In genomic region chr16:27450836-27451341, GRCh38 we compare ENCODE assay signal across 10 cellular contexts. TPM values are rescaled to one million over a fixed set of nuclear protein-coding genes. Genes with fewer than 3 reads are reported as not detected.
DNase-seq lines count a peak whose midpoint lies in the region; ATAC-seq lines count a peak whose summit lies in the region.
"Had no signal": no experiment of that assay in that cellular context is flagged by ENCODE, and none has a peak within 500 bp of the region (broad histone marks: within the 10 kb centered on the region; RNA-seq: fewer than 3 reads in every experiment).

No MANE protein-coding gene starts in this region.

- ATAC-seq in activated T-cell treated with anti-CD3 and anti-CD28 coated beads, Interleukin-2, amount 50 U/mL, for 4 hours = no peak
- ATAC-seq in HG03066 (IDR thresholded peaks at IDR 0.05; ENCODE audit: low read depth, unreplicated experiment) = peak; percentile 44
- peak; percentile 31 for ATAC-seq in activated T-helper 17 cell treated with anti-CD3 and anti-CD28 coated beads, Interleukin-2, amount 50 U/mL, for 72 hours (replicated peaks)
- ATAC-seq in HG02884 (IDR thresholded peaks at IDR 0.05; ENCODE audit: unreplicated experiment) = no peak
- ATAC-seq: Panc1 had no signal

- H3K4me1 Mint-ChIP-seq in activated T-cell treated with anti-CD3 and anti-CD28 coated beads, Interleukin-2, amount 50 U/mL, for 4 hours (ENCODE audit: low read depth) = peaks cover 81% of the 10 kb centered on the region
- peaks cover 44% of the 10 kb centered on the region for H3K4me1 Mint-ChIP-seq in activated T-helper 17 cell treated with anti-CD3 and anti-CD28 coated beads, Interleukin-2, amount 50 U/mL, for 72 hours

- peaks cover 36% of the 10 kb centered on the region for H3K36me3 Mint-ChIP-seq in activated T-cell treated with anti-CD3 and anti-CD28 coated beads, Interleukin-2, amount 50 U/mL, for 4 hours (ENCODE audit: insufficient read depth)
- peaks cover 65% of the 10 kb centered on the region for H3K36me3 Mint-ChIP-seq in activated T-helper 17 cell treated with anti-CD3 and anti-CD28 coated beads, Interleukin-2, amount 50 U/mL, for 72 hours (ENCODE audit: low read depth)

- H3K27me3 Mint-ChIP-seq in activated T-cell treated with anti-CD3 and anti-CD28 coated beads, Interleukin-2, amount 50 U/mL, for 4 hours (ENCODE audit: low read depth) = no peaks in the 10 kb centered on the region
- no peaks in the 10 kb centered on the region for H3K27me3 Mint-ChIP-seq in activated T-helper 17 cell treated with anti-CD3 and anti-CD28 coated beads, Interleukin-2, amount 50 U/mL, for 72 hours

- no peak overlapping the region for H3K4me3 Mint-ChIP-seq in activated T-cell treated with anti-CD3 and anti-CD28 coated beads, Interleukin-2, amount 50 U/mL, for 4 hours
- peak overlapping the region; percentile 61 for H3K4me3 Mint-ChIP-seq in activated T-helper 17 cell treated with anti-CD3 and anti-CD28 coated beads, Interleukin-2, amount 50 U/mL, for 72 hours

- DNase-seq in activated T-cell treated with anti-CD3 and anti-CD28 coated beads for 1 hour (ENCODE audit: low read depth) (peak; percentile 10), HT-29 (ENCODE audit: low spot score) (no peak), NCI-H446 treated with DMSO at 0.1 percent for 48 hours (lab: John Stamatoyannopoulos, UW) (no peak)
- no peak for DNase-seq in activated T-cell treated with anti-CD3 and anti-CD28 coated beads, Interleukin-2, amount 50 U/mL, for 4 hours
- peak; percentile 35 for DNase-seq in stimulated activated CD8-positive, alpha-beta memory T cell treated with anti-CD3 and anti-CD28 coated beads, Interleukin-12 subunit alpha, Interleukin-12 subunit beta, amount 100 ng/mL, for 4 hours (ENCODE audit: low read depth)
- DNase-seq: C1 segment of cervical spinal cord had no signal

- peak overlapping the region; percentile 94 for H3K27ac Mint-ChIP-seq in activated T-helper 17 cell treated with anti-CD3 and anti-CD28 coated beads, Interleukin-2, amount 50 U/mL, for 72 hours

- H3K9me3 Mint-ChIP-seq in activated T-cell treated with anti-CD3 and anti-CD28 coated beads, Interleukin-2, amount 50 U/mL, for 4 hours = no peaks in the 10 kb centered on the region
- no peaks in the 10 kb centered on the region for H3K9me3 Mint-ChIP-seq in activated T-helper 17 cell treated with anti-CD3 and anti-CD28 coated beads, Interleukin-2, amount 50 U/mL, for 72 hours

RNA-seq across cellular contexts. Expression of gene IL21R, which starts 48.9 kb away (rescaled TPM):
- 10 to 100 TPM; 90.7 to 94.9 (median 91.4) TPM for total RNA-seq in activated T-cell treated with anti-CD3 and anti-CD28 coated beads, Interleukin-2, amount 50 U/mL, for 4 hours
- 10 to 100 TPM; 41.8 to 53.6 TPM for total RNA-seq in activated T-helper 17 cell treated with anti-CD3 and anti-CD28 coated beads, Interleukin-2, amount 50 U/mL, for 72 hours
- not detected in 2 replicates for total RNA-seq in HT-29 (2014; rRNA removed; shearing (Covaris generic))

Comparison
In these comparisons a context has a peak if more than half of its experiments do, and no peak if none do; other contexts are left out.
1. DNase-seq: peak in activated T-cell treated with anti-CD3 and anti-CD28 coated beads for 1 hour (single experiment) and stimulated activated CD8-positive, alpha-beta memory T cell treated with anti-CD3 and anti-CD28 coated beads, Interleukin-12 subunit alpha, Interleukin-12 subunit beta, amount 100 ng/mL, for 4 hours (single experiment); none in activated T-cell treated with anti-CD3 and anti-CD28 coated beads, Interleukin-2, amount 50 U/mL, for 4 hours (single experiment), HT-29 (single experiment) and NCI-H446 treated with DMSO at 0.1 percent for 48 hours (single experiment).
2. ATAC-seq: peak in HG03066 (single experiment) and activated T-helper 17 cell treated with anti-CD3 and anti-CD28 coated beads, Interleukin-2, amount 50 U/mL, for 72 hours (single experiment); none in activated T-cell treated with anti-CD3 and anti-CD28 coated beads, Interleukin-2, amount 50 U/mL, for 4 hours (0 of 2) and HG02884 (single experiment).
3. RNA of gene IL21R, which starts 48.9 kb away (total RNA-seq): 90.7 to 94.9 TPM in activated T-cell treated with anti-CD3 and anti-CD28 coated beads, Interleukin-2, amount 50 U/mL, for 4 hours and 41.8 to 53.6 TPM in activated T-helper 17 cell treated with anti-CD3 and anti-CD28 coated beads, Interleukin-2, amount 50 U/mL, for 72 hours; not detected in HT-29; every median in the first group is over 10 times any median in the second.